Comparison of ENCODE assay signal across 8 cellular contexts in genomic region chr1:35294809-35295208, GRCh38.
"Had no signal": no experiment of that assay in that cellular context is flagged by ENCODE, and none has a peak within 500 bp of the region (broad histone marks: within the 10 kb centered on the region; RNA-seq: fewer than 3 reads in every experiment).

No MANE protein-coding gene starts in this region.

- H3K9me3 Mint-ChIP-seq: GM23338, H9, HFFc6 had no signal

- DNase-seq: H9, HCEC 1CT, HFFc6, IMR-90, KG1 had no signal

- H3K4me3 ChIP-seq: GM23338, K562 had no signal

- H3K27ac Mint-ChIP-seq: GM23338, H9 had no signal

- H3K4me3 Mint-ChIP-seq: GM23338, H9, HFFc6 had no signal

- ATAC-seq: GM23338, K562 had no signal

- H3K27ac ChIP-seq: HL-60 had no signal
